In the genomic region with DNA sequence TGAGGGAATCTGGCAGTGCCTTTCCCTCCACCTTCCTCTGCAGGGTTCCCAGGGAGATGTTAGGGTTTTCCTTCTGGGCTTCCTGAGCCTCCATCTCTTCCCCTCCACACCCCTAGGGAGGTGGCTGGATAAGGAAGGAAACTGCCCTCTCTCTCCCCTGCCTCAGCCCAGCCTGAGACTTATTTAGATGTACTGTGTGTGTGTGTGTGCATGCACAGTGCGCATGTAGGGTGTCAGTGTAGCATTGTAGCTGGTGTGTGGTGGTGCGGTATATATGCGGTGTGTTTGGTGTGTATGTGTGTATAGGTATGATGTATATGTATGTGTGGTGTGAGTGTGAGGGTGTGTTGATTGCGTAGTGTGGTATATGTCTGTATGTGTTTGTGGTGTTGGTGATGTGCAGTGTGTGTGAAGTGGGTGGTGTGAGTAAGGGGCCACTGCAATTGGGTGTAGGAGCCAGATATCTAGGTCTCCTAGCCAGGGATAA, we compare ENCODE assay signal across 9 cellular contexts. TPM values are rescaled to one million over a fixed set of nuclear protein-coding genes. Genes with fewer than 3 reads are reported as not detected.
DNase-seq lines count a peak whose midpoint lies in the region; ATAC-seq and TF ChIP-seq lines count a peak whose summit lies in the region.
"Had no signal": no experiment of that assay in that cellular context is flagged by ENCODE, and none has a peak within 500 bp of the region (broad histone marks: within the 10 kb centered on the region; RNA-seq: fewer than 3 reads in every experiment).

No MANE protein-coding gene starts in this region.

- TF ChIP-seq POLR2A in sigmoid colon (IDR thresholded peaks at IDR 0.05), result no peak

- no peak overlapping the region for H3K9ac ChIP-seq in OCI-LY3 (ENCODE audit: low read length)
- H3K9ac ChIP-seq in iPS-18a (ENCODE audit: low read length), result no peak overlapping the region

- TF ChIP-seq CTCF in OCI-LY3 (IDR thresholded peaks at IDR 0.05; ENCODE audit: low read depth, low read length) (no peak), sigmoid colon (IDR thresholded peaks at IDR 0.05) (no peak)

- H3K27me3 ChIP-seq in OCI-LY3 (ENCODE audit: low read depth, low read length) (peaks cover 34% of the 10 kb centered on the region), iPS-18a (ENCODE audit: control insufficient read depth, insufficient read depth, low read length) (peaks cover 41% of the 10 kb centered on the region), sigmoid colon (no peaks in the 10 kb centered on the region)

- H4K20me1 ChIP-seq in OCI-LY3 (ENCODE audit: insufficient read depth, low read length), result no peaks in the 10 kb centered on the region

- no peaks in the 10 kb centered on the region for H3K36me3 ChIP-seq in OCI-LY3 (replicated peaks; ENCODE audit: low read depth, low read length)
- H3K36me3 ChIP-seq in iPS-18a (ENCODE audit: control insufficient read depth, low read depth, low read length), result no peaks in the 10 kb centered on the region
- no peaks in the 10 kb centered on the region for H3K36me3 ChIP-seq in sigmoid colon

- no peak overlapping the region for H2AFZ ChIP-seq in OCI-LY3 (ENCODE audit: low read depth, low read length)

- H3K27ac ChIP-seq in OCI-LY3 (ENCODE audit: low read length) (no peak overlapping the region), iPS-18a (ENCODE audit: low read length) (no peak overlapping the region), sigmoid colon (peak overlapping the region; percentile 76 to 96 (median 92))

- no peak for ATAC-seq in HG02571 (IDR thresholded peaks at IDR 0.05; ENCODE audit: unreplicated experiment)
- ATAC-seq in GM18909 (IDR thresholded peaks at IDR 0.05; ENCODE audit: poor library complexity, unreplicated experiment), result no peak

- H3K4me3 ChIP-seq in OCI-LY3 (ENCODE audit: low read length) (peak overlapping the region; percentile 80), iPS-18a (ENCODE audit: low read length) (peak overlapping the region; percentile 82), sigmoid colon (peak overlapping the region; percentile 74 to 90 (median 80))

- intact Hi-C loops in sigmoid colon (cut with DNase I), result no loop called here

- 92 to 94% methylated on average over 4 of the region's 4 CpGs for WGBS in sigmoid colon, 2 donors

- DNase-seq in DMS79 treated with DMSO at 0.1 percent for 48 hours (lab: John Stamatoyannopoulos, UW) (peak; percentile 65), sigmoid colon (no peak), amniotic stem cell (lab: John Stamatoyannopoulos, UW) (no peak)
- DNase-seq: HCEC 1CT had no signal

- H3K4me2 ChIP-seq in OCI-LY3 (ENCODE audit: low read length), result peak overlapping the region; percentile 97; the same call in 1 of the 2 replicates

- H3K9me3 ChIP-seq in OCI-LY3 (ENCODE audit: insufficient read depth, low read length) (no peaks in the 10 kb centered on the region), iPS-18a (ENCODE audit: control insufficient read depth, low read depth, low read length) (no peaks in the 10 kb centered on the region), sigmoid colon (no peaks in the 10 kb centered on the region)

- peaks cover 19% of the 10 kb centered on the region for H3K4me1 ChIP-seq in OCI-LY3 (ENCODE audit: low read length)
- peaks cover 16% of the 10 kb centered on the region for H3K4me1 ChIP-seq in iPS-18a (ENCODE audit: control insufficient read depth, low read depth, low read length)
- peaks cover 0 to 73% (median 68%) of the 10 kb centered on the region in 4 donors for H3K4me1 ChIP-seq in sigmoid colon

- TF ChIP-seq EP300 in sigmoid colon (IDR thresholded peaks at IDR 0.05), result no peak

- no peaks in the 10 kb centered on the region for H3K79me2 ChIP-seq in OCI-LY3 (ENCODE audit: low read length)

RNA-seq across cellular contexts. Expression of a gene that starts 1.5 kb away (rescaled TPM):
- 100 to 1,000 TPM; 243 to 305 (median 271) TPM for total RNA-seq in sigmoid colon
- 10 to 100 TPM; 12.3 to 46.4 (median 31.2) TPM for polyA plus RNA-seq in sigmoid colon

RNA-seq across cellular contexts. Expression of a gene that starts 50.4 kb away (rescaled TPM):
- total RNA-seq in sigmoid colon, result 1 to 10 TPM; 3.2 to 6.6 (median 4.4) TPM
- polyA plus RNA-seq in sigmoid colon, result 1 to 10 TPM in 2 of 3 donors, not detected in 1; 3.6 to 4.2 TPM
- total RNA-seq: Daoy had no signal

RNA-seq across cellular contexts. Expression of a gene that starts 54.2 kb away (rescaled TPM):
- not detected for total RNA-seq in sigmoid colon
- 1 to 10 TPM in 2 of 3 donors, not detected in 1; 1.4 to 1.6 TPM for polyA plus RNA-seq in sigmoid colon

Comparison
In these comparisons a context has a peak if more than half of its experiments do, and no peak if none do; other contexts are left out.
1. H3K27ac ChIP-seq: peak in sigmoid colon (4 of 4); none in OCI-LY3 (single experiment) and iPS-18a (single experiment).
2. Peak in every context shown above with its lines, with median percentiles within 50 percentile points of each other: H3K4me3 ChIP-seq.